Comparison of ENCODE assay signal across 8 cellular contexts in the genomic region with DNA sequence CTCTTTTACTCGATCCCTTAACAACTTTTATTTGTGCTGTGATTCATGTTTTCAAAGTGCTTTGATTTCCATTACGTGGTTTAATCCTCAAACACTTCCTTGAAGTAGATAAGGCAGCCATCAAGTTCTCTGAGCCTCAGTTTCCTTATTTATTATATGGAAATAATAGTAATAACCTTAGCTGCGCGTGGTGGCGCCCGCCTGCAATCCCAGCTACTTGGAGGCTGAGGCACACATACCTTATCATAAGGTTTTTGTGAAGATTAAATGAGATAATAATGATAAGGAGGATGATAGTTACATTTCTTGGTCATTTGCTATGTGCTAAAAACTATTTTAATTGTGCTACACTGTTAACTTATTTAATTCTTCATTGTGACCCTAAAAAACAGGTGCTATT.
"Had no signal": no experiment of that assay in that cellular context is flagged by ENCODE, and none has a peak within 500 bp of the region (broad histone marks: within the 10 kb centered on the region; RNA-seq: fewer than 3 reads in every experiment).

No MANE protein-coding gene starts in this region.

- ATAC-seq: GM12878 had no signal

- H3K4me3 ChIP-seq: GM12878 had no signal

- DNase-seq: GDM1, GF-D8 had no signal

- FAIRE-seq: G401.6, GM12878, GM12891, GM12892, GM18507, GM19239 had no signal
